8 cellular contexts compared by ENCODE assay signal in genomic region chr21:46323710-46324389, GRCh38. TPM values are rescaled to one million over a fixed set of nuclear protein-coding genes. Genes with fewer than 3 reads are reported as not detected.
DNase-seq lines count a peak whose midpoint lies in the region; ATAC-seq, FAIRE-seq and TF ChIP-seq lines count a peak whose summit lies in the region.

C21orf58 (minus strand) TSS chr21:46323870; CDS start chr21:46322738, 1,132 bp downstream.
A gene with protein sequence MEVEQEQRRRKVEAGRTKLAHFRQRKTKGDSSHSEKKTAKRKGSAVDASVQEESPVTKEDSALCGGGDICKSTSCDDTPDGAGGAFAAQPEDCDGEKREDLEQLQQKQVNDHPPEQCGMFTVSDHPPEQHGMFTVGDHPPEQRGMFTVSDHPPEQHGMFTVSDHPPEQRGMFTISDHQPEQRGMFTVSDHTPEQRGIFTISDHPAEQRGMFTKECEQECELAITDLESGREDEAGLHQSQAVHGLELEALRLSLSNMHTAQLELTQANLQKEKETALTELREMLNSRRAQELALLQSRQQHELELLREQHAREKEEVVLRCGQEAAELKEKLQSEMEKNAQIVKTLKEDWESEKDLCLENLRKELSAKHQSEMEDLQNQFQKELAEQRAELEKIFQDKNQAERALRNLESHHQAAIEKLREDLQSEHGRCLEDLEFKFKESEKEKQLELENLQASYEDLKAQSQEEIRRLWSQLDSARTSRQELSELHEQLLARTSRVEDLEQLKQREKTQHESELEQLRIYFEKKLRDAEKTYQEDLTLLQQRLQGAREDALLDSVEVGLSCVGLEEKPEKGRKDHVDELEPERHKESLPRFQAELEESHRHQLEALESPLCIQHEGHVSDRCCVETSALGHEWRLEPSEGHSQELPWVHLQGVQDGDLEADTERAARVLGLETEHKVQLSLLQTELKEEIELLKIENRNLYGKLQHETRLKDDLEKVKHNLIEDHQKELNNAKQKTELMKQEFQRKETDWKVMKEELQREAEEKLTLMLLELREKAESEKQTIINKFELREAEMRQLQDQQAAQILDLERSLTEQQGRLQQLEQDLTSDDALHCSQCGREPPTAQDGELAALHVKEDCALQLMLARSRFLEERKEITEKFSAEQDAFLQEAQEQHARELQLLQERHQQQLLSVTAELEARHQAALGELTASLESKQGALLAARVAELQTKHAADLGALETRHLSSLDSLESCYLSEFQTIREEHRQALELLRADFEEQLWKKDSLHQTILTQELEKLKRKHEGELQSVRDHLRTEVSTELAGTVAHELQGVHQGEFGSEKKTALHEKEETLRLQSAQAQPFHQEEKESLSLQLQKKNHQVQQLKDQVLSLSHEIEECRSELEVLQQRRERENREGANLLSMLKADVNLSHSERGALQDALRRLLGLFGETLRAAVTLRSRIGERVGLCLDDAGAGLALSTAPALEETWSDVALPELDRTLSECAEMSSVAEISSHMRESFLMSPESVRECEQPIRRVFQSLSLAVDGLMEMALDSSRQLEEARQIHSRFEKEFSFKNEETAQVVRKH (N-terminal part only) (plus strand): TSS chr21:46324156. CDS start chr21:46324229, 73 bp downstream.

- TF ChIP-seq CTCF in parathyroid adenoma (IDR thresholded peaks at IDR 0.05) (no peak), tibial nerve (IDR thresholded peaks at IDR 0.05) (peak in 1 of 5 experiments; percentile 41)

- peak; percentile 61; the same call in 1 of the 2 replicates for TF ChIP-seq POLR2A in GM12891 (IDR thresholded peaks at IDR 0.05; ENCODE audit: low read depth, low read length)
- no peak for TF ChIP-seq POLR2A in tibial nerve (IDR thresholded peaks at IDR 0.05)

- H3K4me3 ChIP-seq in parathyroid adenoma (ENCODE audit: low read depth, low read length): peak within 1 kb of the TSS; percentile 98
- peak within 1 kb of the TSS; percentile 83 to 100 (median 92) for H3K4me3 ChIP-seq in tibial nerve

- no peaks in the 10 kb centered on the region for H3K9me3 ChIP-seq in parathyroid adenoma (ENCODE audit: control insufficient read depth, low read length)
- no peaks in the 10 kb centered on the region for H3K9me3 ChIP-seq in tibial nerve

- H3K27ac ChIP-seq in parathyroid adenoma (peak within 1 kb of the TSS; percentile 58), tibial nerve (peak within 1 kb of the TSS; percentile 95 to 99 (median 95))

- peak; percentile 74 for ATAC-seq in HG02840 (IDR thresholded peaks at IDR 0.05; ENCODE audit: low FRiP score, unreplicated experiment)

- H3K79me2 ChIP-seq in parathyroid adenoma: no peaks in the 10 kb centered on the region

- 0 to 1% methylated on average over 29 to 49 of the region's 76 CpGs for WGBS in tibial nerve, 2 donors

- H3K4me1 ChIP-seq in parathyroid adenoma (peaks cover 3% of the 10 kb centered on the region), tibial nerve (peaks cover 0 to 29% (median 9%) of the 10 kb centered on the region in 4 donors)

- TF ChIP-seq EP300 in tibial nerve (IDR thresholded peaks at IDR 0.05): peak; percentile 35 to 69

- H3K27me3 ChIP-seq in parathyroid adenoma (ENCODE audit: control insufficient read depth, insufficient read depth, low read length): no peaks in the 10 kb centered on the region
- no peaks in the 10 kb centered on the region for H3K27me3 ChIP-seq in tibial nerve

- no peaks in the 10 kb centered on the region for H3K36me3 ChIP-seq in parathyroid adenoma (ENCODE audit: control insufficient read depth, insufficient read depth, low read length)
- peaks cover 0 to 17% (median 0%) of the 10 kb centered on the region in 3 donors for H3K36me3 ChIP-seq in tibial nerve

- intact Hi-C loops in cardiac septum (cut with DNase I): loop anchor here (2.0 to 10.0 kb wide), 2 partner anchors 37 to 349 kb away; partner anchors contain the start of gene YBEY

- peak within 1 kb of the TSS; percentile 82 for H2AFZ ChIP-seq in parathyroid adenoma

- DNase-seq in GM12891 (ENCODE audit: insufficient read length, low spot score) (peak; percentile 97), NCI-H1436 (lab: John Stamatoyannopoulos, UW) (peak; percentile 97), SW480 (ENCODE audit: low spot score) (peak; percentile 98), cardiac septum (ENCODE audit: low spot score) (peak; percentile 99), tibial nerve (ENCODE audit: low spot score in 2 of 2) (peak; percentile 93 to 96)
- peak; percentile 93 for DNase-seq in activated naive CD8-positive, alpha-beta T cell treated with anti-CD3 and anti-CD28 coated beads, Interleukin-2, amount 50 U/mL, for 16 hours (ENCODE audit: low read depth, low spot score)

- no peak within 1 kb of the TSS for H3K9ac ChIP-seq in parathyroid adenoma

- FAIRE-seq in GM12891 (lab: Jason Lieb, UNC): peak; percentile 98

- peak within 1 kb of the TSS; percentile 98 for H3K4me2 ChIP-seq in parathyroid adenoma (ENCODE audit: low read length)

TF ChIP-seq in GM12891, 5 proteins besides CTCF, POLR2A, EP300 and RAD21:
- TF ChIP-seq SPI1 (IDR thresholded peaks at IDR 0.05; ENCODE audit: low read depth, low read length) (no peak), POU2F2 (IDR thresholded peaks at IDR 0.05; ENCODE audit: low read depth, low read length) (0 out of 2 replicates have a peak, but pooled peaks have one; percentile 39), POLR2AphosphoS5 (IDR thresholded peaks at IDR 0.05; ENCODE audit: low read depth, low read length) (no peak), TAF1 (IDR thresholded peaks at IDR 0.05; ENCODE audit: low read depth, low read length) (peak; percentile 69), PAX5 (IDR thresholded peaks at IDR 0.05; ENCODE audit: insufficient read depth, low read length, severe bottlenecking) (no peak)

RNA-seq across cellular contexts. Expression of gene C21orf58, which starts in this region (rescaled TPM):
- polyA plus RNA-seq in GM12891 (2012; ENCODE audit: low read depth, missing spikeins): 7.6 TPM
- total RNA-seq in cardiac septum (1.4 TPM), tibial nerve (10 to 100 TPM in 1 of 4 donors, 1 to 10 TPM in 3; 2.2 to 11.1 (median 3.0) TPM)

RNA-seq across cellular contexts. Expression of the second gene that starts in this region (rescaled TPM):
- 26.9 TPM for polyA plus RNA-seq in GM12891 (2012; ENCODE audit: low read depth, missing spikeins)
- 21.0 TPM for total RNA-seq in cardiac septum
- 10 to 100 TPM; 42.8 to 58.6 (median 45.9) TPM for total RNA-seq in tibial nerve

Comparison
In these comparisons a context has a peak if more than half of its experiments do, and no peak if none do; other contexts are left out.
1. Peak in every context shown above with its lines: DNase-seq, ATAC-seq, H3K4me3 ChIP-seq and H3K27ac ChIP-seq.